Comparison of ENCODE assay signal across 8 cellular contexts in genomic region chr6:79232696-79233462, GRCh38. TPM values are rescaled to one million over a fixed set of nuclear protein-coding genes. Genes with fewer than 3 reads are reported as not detected.
DNase-seq lines count a peak whose midpoint lies in the region; ATAC-seq, FAIRE-seq and TF ChIP-seq lines count a peak whose summit lies in the region.

No MANE protein-coding gene starts in this region.

- no peak overlapping the region for H3K27ac ChIP-seq in DOHH2 (ENCODE audit: low read depth, low read length)
- peak overlapping the region; percentile 68 to 90 (median 85) for H3K27ac ChIP-seq in Peyer's patch
- peak overlapping the region; percentile 68 for H3K27ac ChIP-seq in epithelial cell of prostate
- peak overlapping the region; percentile 66 to 90 (median 84) for H3K27ac ChIP-seq in pancreas

- ATAC-seq in pancreas, result no peak
- ATAC-seq in HG03159 (IDR thresholded peaks at IDR 0.05; ENCODE audit: unreplicated experiment), result no peak
- ATAC-seq in HG03097 (IDR thresholded peaks at IDR 0.05; ENCODE audit: low FRiP score, unreplicated experiment), result no peak

- TF ChIP-seq POLR2A in Peyer's patch (IDR thresholded peaks at IDR 0.05), result no peak

- H4K20me1 ChIP-seq in DOHH2 (ENCODE audit: control insufficient read depth, insufficient read depth, low read depth, low read length), result no peaks in the 10 kb centered on the region

- no peak for DNase-seq in Peyer's patch
- DNase-seq in epithelial cell of prostate (ENCODE audit: low read depth, low spot score), result no peak
- DNase-seq in pancreas, result no peak
- DNase-seq in MV-4-11 (lab: John Stamatoyannopoulos, UW), result no peak
- DNase-seq in stimulated activated naive CD4-positive, alpha-beta T cell (lab: John Stamatoyannopoulos, UW), result no peak

- peak overlapping the region; percentile 84 for H3K4me2 ChIP-seq in DOHH2 (ENCODE audit: low read length)

- intact Hi-C loops in pancreas (cut with DNase I), result no loop called here

- FAIRE-seq in pancreas (lab: Jason Lieb, UNC), result no peak

- peaks cover 64% of the 10 kb centered on the region for H3K79me2 ChIP-seq in DOHH2 (ENCODE audit: control insufficient read depth, low read length)

- no peaks in the 10 kb centered on the region for H3F3A ChIP-seq in DOHH2 (ENCODE audit: control insufficient read depth, insufficient read depth)

- H3K27me3 ChIP-seq in DOHH2 (ENCODE audit: control insufficient read depth, low read length), result no peaks in the 10 kb centered on the region
- no peaks in the 10 kb centered on the region for H3K27me3 ChIP-seq in Peyer's patch
- H3K27me3 ChIP-seq in pancreas, result no peaks in the 10 kb centered on the region

- TF ChIP-seq CTCF in DOHH2 (IDR thresholded peaks at IDR 0.05; ENCODE audit: low read depth, low read length, poor library complexity, severe bottlenecking) (no peak), Peyer's patch (IDR thresholded peaks at IDR 0.05) (no peak), pancreas (IDR thresholded peaks at IDR 0.05) (no peak)

- H3K4me3 ChIP-seq in DOHH2 (ENCODE audit: low read length), result peak overlapping the region; percentile 98
- H3K4me3 ChIP-seq in Peyer's patch, result peak overlapping the region; percentile 67 to 81 (median 71)
- peak overlapping the region; percentile 56 to 80 (median 62) for H3K4me3 ChIP-seq in pancreas

- 79 to 81% methylated on average over 6 of the region's 6 CpGs for WGBS in pancreas, 2 donors

- peaks cover 18% of the 10 kb centered on the region for H3K36me3 ChIP-seq in DOHH2 (ENCODE audit: control insufficient read depth, low read length)
- no peaks in the 10 kb centered on the region for H3K36me3 ChIP-seq in Peyer's patch
- no peaks in the 10 kb centered on the region for H3K36me3 ChIP-seq in pancreas

- no peaks in the 10 kb centered on the region for H3K9me2 ChIP-seq in DOHH2 (replicated peaks; ENCODE audit: control insufficient read depth, low read length)

- H3K4me1 ChIP-seq in DOHH2 (ENCODE audit: control insufficient read depth, low read length), result peaks cover 31% of the 10 kb centered on the region
- no peaks in the 10 kb centered on the region for H3K4me1 ChIP-seq in Peyer's patch
- peaks cover 0 to 9% (median 5%) of the 10 kb centered on the region in 3 donors for H3K4me1 ChIP-seq in pancreas

- H3K9me3 ChIP-seq in DOHH2 (ENCODE audit: control insufficient read depth, insufficient read depth, low read length) (no peaks in the 10 kb centered on the region), Peyer's patch (no peaks in the 10 kb centered on the region), pancreas (no peaks in the 10 kb centered on the region)

RNA-seq across cellular contexts. Expression of gene HMGN3, which starts 1.6 kb away (rescaled TPM):
- total RNA-seq in Peyer's patch (100 to 1,000 TPM in 1 of 4 donors, 10 to 100 TPM in 1, 1 to 10 TPM in 2; 9.3 to 102 (median 16.5) TPM), pancreas (10 to 100 TPM; 19.1 to 46.8 (median 27.8) TPM)
- polyA plus RNA-seq in pancreas, result 100 to 1,000 TPM in 1 of 2 donors, 10 to 100 TPM in 1; 77.9 to 134 TPM
